ENCODE assay signal across 1 cellular context in the genomic region with DNA sequence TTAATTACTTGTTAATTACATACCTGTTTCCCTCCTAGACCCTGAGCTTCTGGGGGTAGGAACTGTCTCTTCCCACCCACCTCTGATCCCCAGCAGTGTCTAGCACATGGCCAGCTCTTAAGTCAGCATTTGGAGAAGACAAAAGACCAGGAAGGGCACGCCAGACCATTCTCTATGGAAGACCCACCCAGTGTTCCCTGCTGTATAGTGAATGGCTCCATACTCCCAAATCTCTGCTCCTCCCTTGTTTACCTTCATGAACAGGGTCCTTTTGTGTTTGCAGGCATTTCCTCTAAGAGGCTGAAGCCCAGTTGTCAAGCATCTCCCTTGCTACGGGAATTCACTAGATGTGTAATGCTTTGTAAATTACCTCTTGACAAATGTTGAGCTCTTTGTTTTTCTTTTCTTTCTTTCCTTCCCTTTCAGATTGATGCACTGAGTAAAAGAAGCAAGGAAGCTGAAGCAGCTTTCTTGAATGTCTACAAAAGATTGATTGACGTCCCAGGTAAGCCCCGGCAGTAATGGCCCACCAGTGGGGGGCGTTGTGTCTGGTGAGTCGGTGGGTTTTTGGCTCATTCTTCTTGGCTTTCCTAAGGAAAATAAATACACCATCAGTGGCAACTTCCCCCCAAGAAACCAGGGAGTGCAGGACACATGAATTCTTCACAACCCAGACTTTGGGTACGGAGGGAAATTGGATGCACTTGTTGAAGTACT.
TF ChIP-seq lines count a peak whose summit lies in the region.

No MANE protein-coding gene starts in this region.

TF ChIP-seq in H1, 55 proteins besides CTCF, POLR2A, EP300 and RAD21:
- TF ChIP-seq E2F6 (IDR thresholded peaks at IDR 0.05), result no peak
- no peak for TF ChIP-seq ASH2L (IDR thresholded peaks at IDR 0.05; ENCODE audit: low read length)
- TF ChIP-seq PHF8 (conservative IDR thresholded peaks at IDR 0.05; ENCODE audit: low read depth, low read length), result no peak
- TF ChIP-seq FOSL1 (IDR thresholded peaks at IDR 0.05; ENCODE audit: insufficient read depth, low read depth, low read length), result no peak
TF ChIP-seq in H1: peak in this region for 0.
